Comparison of ENCODE assay signal across 8 cellular contexts in genomic region chr19:35755550-35756371, GRCh38. TPM values are rescaled to one million over a fixed set of nuclear protein-coding genes. Genes with fewer than 3 reads are reported as not detected.
DNase-seq lines count a peak whose midpoint lies in the region; ATAC-seq and TF ChIP-seq lines count a peak whose summit lies in the region.

No MANE protein-coding gene starts in this region.

- peak; percentile 72 for ATAC-seq in aorta (ENCODE audit: low FRiP score)
- no peak for ATAC-seq in GM21390 (IDR thresholded peaks at IDR 0.05; ENCODE audit: unreplicated experiment)

- DNase-seq in Caco-2 (no peak), fibroblast of mammary gland (ENCODE audit: low read depth) (peak; percentile 88), osteoblast (ENCODE audit: insufficient read length, low spot score, missing footprints) (peak; percentile 91), aorta (peak; percentile 88 to 96), DMS53 (lab: John Stamatoyannopoulos, UW) (no peak), OCI-LY7 (ENCODE audit: low spot score) (no peak)
- peak; percentile 70 for DNase-seq in activated CD8-positive, alpha-beta memory T cell treated with anti-CD3 and anti-CD28 coated beads, Interleukin-2, amount 50 U/mL, for 48 hours

- TF ChIP-seq CTCF in Caco-2 (IDR thresholded peaks at IDR 0.05; ENCODE audit: insufficient read depth in 1 of 2, low read depth in 1 of 2, low read length in 1 of 2, severe bottlenecking in 1 of 2, unreplicated experiment in 1 of 2) = no peak
- TF ChIP-seq CTCF in fibroblast of mammary gland (conservative IDR thresholded peaks at IDR 0.05; ENCODE audit: control insufficient read depth, insufficient read depth, low read depth, low read length) = no peak
- no peak for TF ChIP-seq CTCF in osteoblast (IDR thresholded peaks at IDR 0.05; ENCODE audit: extremely low read depth, low read depth, low read length)
- no peak for TF ChIP-seq CTCF in OCI-LY7 (conservative IDR thresholded peaks at IDR 0.05; ENCODE audit: low read length)

- intact Hi-C loops in Caco-2 (cut with micrococcal nuclease; ENCODE audit: unreplicated experiment) = loop anchor here (2.0 to 5.0 kb wide), 2 partner anchors 108 to 299 kb away; partner anchors contain the start of genes COX6B1, THAP8 and WDR62
- intact Hi-C loops in aorta (cut with DNase I) = no loop called here
- intact Hi-C loops in OCI-LY7 (cut with micrococcal nuclease; ENCODE audit: unreplicated experiment) = loop anchor here (5.0 kb wide), 2 partner anchors 38 to 147 kb away; partner anchors contain the start of genes HCST, KMT2B and NFKBID

- H3K79me2 ChIP-seq in osteoblast (ENCODE audit: insufficient read depth, low read length) (peaks cover 24% of the 10 kb centered on the region), OCI-LY7 (ENCODE audit: insufficient read depth, low read depth, low read length) (peaks cover 13% of the 10 kb centered on the region; the same call in 1 of the 2 replicates)

- POLR2A ChIA-PET in Caco-2 (lab: Charles Lee) (no interaction called here), OCI-LY7 (lab: Charles Lee) (no interaction called here)

- H3K4me3 ChIP-seq in Caco-2 (ENCODE audit: low read depth, low read length) (peak overlapping the region; percentile 27), fibroblast of mammary gland (ENCODE audit: control insufficient read depth, low read depth, low read length) (peak overlapping the region; percentile 78), osteoblast (ENCODE audit: insufficient read depth, low read length) (peak overlapping the region; percentile 76), aorta (ENCODE audit: low read length in 2 of 2) (peak overlapping the region; percentile 40 to 55), OCI-LY7 (ENCODE audit: low read depth, low read length, poor library complexity, severe bottlenecking) (no peak overlapping the region)

- H3K27ac Mint-ChIP-seq in Caco-2 (ENCODE audit: unreplicated experiment) = no peak overlapping the region

- no TSS peak for BruUV-seq in Caco-2 (replicated peaks; lab: Mats Ljungman, UMichigan)
- no TSS peak for BruUV-seq in OCI-LY7 (replicated peaks; lab: Mats Ljungman, UMichigan)

- peak overlapping the region; percentile 64 for H3K4me2 ChIP-seq in osteoblast (ENCODE audit: insufficient read depth, low read length)
- H3K4me2 ChIP-seq in OCI-LY7 (ENCODE audit: low read length) = no peak overlapping the region

- no peaks in the 10 kb centered on the region for H3K9me3 Mint-ChIP-seq in Caco-2 (ENCODE audit: unreplicated experiment)

- H3K9me3 ChIP-seq in Caco-2 (no peaks in the 10 kb centered on the region), osteoblast (ENCODE audit: low read depth, low read length) (no peaks in the 10 kb centered on the region), aorta (ENCODE audit: control insufficient read depth, low read length) (no peaks in the 10 kb centered on the region), OCI-LY7 (ENCODE audit: low read length) (0 out of 2 replicates have a peak, but pooled peaks cover 6% of the 10 kb centered on the region)

- H3K4me3 Mint-ChIP-seq in Caco-2 (ENCODE audit: unreplicated experiment) = peak overlapping the region; percentile 64

- H3K9me2 ChIP-seq in OCI-LY7 (ENCODE audit: insufficient read depth, low read length) = no peaks in the 10 kb centered on the region

- peaks cover 6% of the 10 kb centered on the region for H3K4me1 ChIP-seq in Caco-2
- peaks cover 28% of the 10 kb centered on the region for H3K4me1 ChIP-seq in osteoblast (ENCODE audit: insufficient read depth, low read length)
- H3K4me1 ChIP-seq in aorta (ENCODE audit: control insufficient read depth in 1 of 2, insufficient read depth in 2 of 2, low read length in 2 of 2) = no peaks in the 10 kb centered on the region
- H3K4me1 ChIP-seq in OCI-LY7 (ENCODE audit: insufficient read depth, low read length, poor library complexity, severe bottlenecking) = peaks cover 21% of the 10 kb centered on the region

- H3K36me3 Mint-ChIP-seq in Caco-2 (ENCODE audit: insufficient read depth, unreplicated experiment) = peaks cover 25% of the 10 kb centered on the region

- no peaks in the 10 kb centered on the region for H3K27me3 Mint-ChIP-seq in Caco-2 (ENCODE audit: insufficient read depth, unreplicated experiment)

- H4K20me1 ChIP-seq in osteoblast (ENCODE audit: insufficient read depth, low read length) (peaks cover 10% of the 10 kb centered on the region), OCI-LY7 (ENCODE audit: insufficient read depth, low read length) (no peaks in the 10 kb centered on the region)

- H3K36me3 ChIP-seq in Caco-2 (ENCODE audit: control insufficient read depth, insufficient read depth, low read length) = no peaks in the 10 kb centered on the region
- peaks cover 34% of the 10 kb centered on the region for H3K36me3 ChIP-seq in osteoblast (ENCODE audit: insufficient read depth, low read length)
- H3K36me3 ChIP-seq in aorta (ENCODE audit: control insufficient read depth in 1 of 2, insufficient read depth in 2 of 2, low read length in 1 of 2) = peaks cover 0 to 3% of the 10 kb centered on the region in 2 donors
- peaks cover 17% of the 10 kb centered on the region for H3K36me3 ChIP-seq in OCI-LY7 (ENCODE audit: insufficient read depth, low read length)

- H3K4me1 Mint-ChIP-seq in Caco-2 (ENCODE audit: low read depth, unreplicated experiment) = peaks cover 6% of the 10 kb centered on the region

- H3K27me3 ChIP-seq in Caco-2 (replicated peaks; ENCODE audit: control insufficient read depth, insufficient read depth, low read length) (no peaks in the 10 kb centered on the region), osteoblast (ENCODE audit: insufficient read depth, low read length) (no peaks in the 10 kb centered on the region), aorta (ENCODE audit: control insufficient read depth in 1 of 2, insufficient read depth in 2 of 2, low read length in 1 of 2) (no peaks in the 10 kb centered on the region)

- CTCF ChIA-PET in Caco-2 (lab: Charles Lee) = no interaction called here
- CTCF ChIA-PET in OCI-LY7 (lab: Charles Lee; ENCODE audit: unreplicated experiment) = no interaction called here

- H3K27ac ChIP-seq in osteoblast (ENCODE audit: low read depth, low read length) (peak overlapping the region; percentile 84), aorta (ENCODE audit: low read depth in 1 of 2, low read length in 2 of 2) (peak overlapping the region; percentile 86 to 97), OCI-LY7 (ENCODE audit: low read depth, low read length, poor library complexity, severe bottlenecking) (no peak overlapping the region)

- H2AFZ ChIP-seq in osteoblast (ENCODE audit: low read length) (peak overlapping the region; percentile 51), OCI-LY7 (ENCODE audit: low read length) (no peak overlapping the region)

- WGBS in aorta, 2 donors = 3% methylated on average over 52 to 74 of the region's 74 CpGs

RNA-seq across cellular contexts. Expression of gene HSPB6, which starts 1.1 kb away (rescaled TPM):
- total RNA-seq in Caco-2 (2022) (0.48 and 0.81 TPM in 2 replicates), osteoblast (9.1 and 14.5 TPM in 2 replicates), aorta (100 to 1,000 TPM; 148 to 152 TPM), OCI-LY7 (2022) (1.7 and 1.8 TPM in 2 replicates)
- polyA plus RNA-seq in aorta = 100 to 1,000 TPM in 1 of 2 donors, 10 to 100 TPM in 1; 73.9 to 131 TPM
- not detected in 2 replicates for total RNA-seq in OCI-LY7 (2014; rRNA removed; shearing (Covaris generic))

RNA-seq across cellular contexts. Expression of gene PROSER3, which starts 2.2 kb away (rescaled TPM):
- total RNA-seq in Caco-2 (2022) = 34.6 and 37.0 TPM in 2 replicates
- total RNA-seq in osteoblast = 5.8 and 6.2 TPM in 2 replicates
- 10 to 100 TPM; 18.7 to 19.6 TPM for total RNA-seq in aorta
- polyA plus RNA-seq in aorta = 10 to 100 TPM in 1 of 2 donors, 1 to 10 TPM in 1; 4.1 to 18.7 TPM
- total RNA-seq in OCI-LY7 (2014; rRNA removed; shearing (Covaris generic)) = 15.2 and 17.2 TPM in 2 replicates
- 66.1 and 70.6 TPM in 2 replicates for total RNA-seq in OCI-LY7 (2022)

RNA-seq across cellular contexts. Expression of gene LIN37, which starts 7.4 kb away (rescaled TPM):
- total RNA-seq in Caco-2 (2022) = 8.1 and 10.2 TPM in 2 replicates
- 9.0 and 13.6 TPM in 2 replicates for total RNA-seq in osteoblast
- 10 to 100 TPM; 10.6 to 13.3 TPM for total RNA-seq in aorta
- polyA plus RNA-seq in aorta = 10 to 100 TPM; 13.1 to 91.2 TPM
- 6.0 and 11.6 TPM in 2 replicates for total RNA-seq in OCI-LY7 (2014; rRNA removed; shearing (Covaris generic))
- total RNA-seq in OCI-LY7 (2022) = 11.7 and 20.0 TPM in 2 replicates

RNA-seq across cellular contexts. Expression of gene PSENEN, which starts 10.3 kb away (rescaled TPM):
- 70.2 and 70.5 TPM in 2 replicates for total RNA-seq in Caco-2 (2022)
- total RNA-seq in osteoblast = 8.8 and 11.6 TPM in 2 replicates
- 10 to 100 TPM; 32.9 to 37.0 TPM for total RNA-seq in aorta
- 10 to 100 TPM; 32.4 to 59.2 TPM for polyA plus RNA-seq in aorta
- total RNA-seq in OCI-LY7 (2014; rRNA removed; shearing (Covaris generic)) = 20.8 and 25.7 TPM in 2 replicates
- total RNA-seq in OCI-LY7 (2022) = 51.0 and 53.7 TPM in 2 replicates

RNA-seq across cellular contexts. Expression of gene U2AF1L4, which starts 10.5 kb away (rescaled TPM):
- total RNA-seq in Caco-2 (2022) = 21.3 and 24.6 TPM in 2 replicates
- 5.8 and 8.8 TPM in 2 replicates for total RNA-seq in osteoblast
- total RNA-seq in aorta = 10 to 100 TPM; 14.8 to 22.0 TPM
- polyA plus RNA-seq in aorta = 10 to 100 TPM; 24.7 to 70.4 TPM
- total RNA-seq in OCI-LY7 (2014; rRNA removed; shearing (Covaris generic)) = 16.1 and 33.6 TPM in 2 replicates
- 35.2 and 37.5 TPM in 2 replicates for total RNA-seq in OCI-LY7 (2022)

Comparison
In these comparisons a context has a peak if more than half of its experiments do, and no peak if none do; other contexts are left out.
1. DNase-seq: peak in activated CD8-positive, alpha-beta memory T cell treated with anti-CD3 and anti-CD28 coated beads, Interleukin-2, amount 50 U/mL, for 48 hours (single experiment), fibroblast of mammary gland (single experiment), osteoblast (single experiment) and aorta (2 of 2); none in Caco-2 (0 of 2), DMS53 (single experiment) and OCI-LY7 (single experiment).
2. intact Hi-C loops: an anchor here in Caco-2 (2.0 to 5.0 kb wide) and OCI-LY7 (5.0 kb wide); none called in aorta.